ENCODE assay signal across 20 cellular contexts in genomic region chrX:13965531-13965930, GRCh38.
"Had no signal": no experiment of that assay in that cellular context is flagged by ENCODE, and none has a peak within 500 bp of the region (broad histone marks: within the 10 kb centered on the region; RNA-seq: fewer than 3 reads in every experiment).

No MANE protein-coding gene starts in this region.

- H3K9me3 ChIP-seq: gastrocnemius medialis, left ventricle myocardium inferior, suprapubic skin, upper lobe of left lung had no signal

- FAIRE-seq: keratinocyte, small intestine had no signal

- H3K4me1 ChIP-seq: gastrocnemius medialis, left ventricle myocardium inferior, suprapubic skin, upper lobe of left lung had no signal

- H3K36me3 Mint-ChIP-seq: memory B cell; naive thymus-derived CD8-positive, alpha-beta T cell had no signal

- H3K9me3 Mint-ChIP-seq: activated naive CD4-positive, alpha-beta T cell treated with anti-CD3 and anti-CD28 coated beads for 36 hours; activated T-helper 17 cell treated with anti-CD3 and anti-CD28 coated beads, Interleukin-2, amount 50 U/mL, for 72 hours; dendritic cell treated with granulocyte-macrophage colony-stimulating factor and Interleukin-4, amounts not matched to agents 40 ng/mL and 50 ng/mL, for 4 days; memory B cell; T-helper 2 cell treated with Interferon-gamma antibody and Interleukin-4, amounts not matched to agents 5 μg/mL and 100 μg/mL, for 36 hours had no signal

- DNase-seq: activated naive CD4-positive, alpha-beta T cell treated with anti-CD3 and anti-CD28 coated beads for 36 hours; activated T-cell treated with anti-CD3 and anti-CD28 coated beads for 4 hours; central memory CD4-positive, alpha-beta T cell; gastrocnemius medialis; left ventricle myocardium inferior; naive thymus-derived CD8-positive, alpha-beta T cell; SJCRH30; small intestine; stimulated activated CD4-positive, alpha-beta T cell treated with anti-CD3 and anti-CD28 coated beads, Interleukin-4, amount 100 ng/mL, for 24 hours; stimulated activated naive CD4-positive, alpha-beta T cell treated with Interleukin-2 at 50 U/mL for 16 hours; SW 1271; upper lobe of left lung had no signal

- H3K36me3 ChIP-seq: gastrocnemius medialis, left ventricle myocardium inferior, SJCRH30, suprapubic skin, upper lobe of left lung had no signal

- H3K4me3 ChIP-seq: gastrocnemius medialis, left ventricle myocardium inferior, SJCRH30, suprapubic skin, upper lobe of left lung had no signal

- H3K27me3 Mint-ChIP-seq: activated T-helper 17 cell treated with anti-CD3 and anti-CD28 coated beads, Interleukin-2, amount 50 U/mL, for 72 hours; dendritic cell treated with granulocyte-macrophage colony-stimulating factor and Interleukin-4, amounts not matched to agents 40 ng/mL and 50 ng/mL, for 4 days; memory B cell; naive thymus-derived CD8-positive, alpha-beta T cell had no signal

- H3K27ac Mint-ChIP-seq: activated naive CD4-positive, alpha-beta T cell treated with anti-CD3 and anti-CD28 coated beads for 36 hours; activated T-helper 17 cell treated with anti-CD3 and anti-CD28 coated beads, Interleukin-2, amount 50 U/mL, for 72 hours; dendritic cell treated with granulocyte-macrophage colony-stimulating factor and Interleukin-4, amounts not matched to agents 40 ng/mL and 50 ng/mL, for 4 days; memory B cell; naive thymus-derived CD8-positive, alpha-beta T cell; T-helper 2 cell treated with Interferon-gamma antibody and Interleukin-4, amounts not matched to agents 5 μg/mL and 100 μg/mL, for 36 hours had no signal

- H3K4me3 Mint-ChIP-seq: activated naive CD4-positive, alpha-beta T cell treated with anti-CD3 and anti-CD28 coated beads for 36 hours; activated T-helper 17 cell treated with anti-CD3 and anti-CD28 coated beads, Interleukin-2, amount 50 U/mL, for 72 hours; dendritic cell treated with granulocyte-macrophage colony-stimulating factor and Interleukin-4, amounts not matched to agents 40 ng/mL and 50 ng/mL, for 4 days; memory B cell; naive thymus-derived CD8-positive, alpha-beta T cell; T-helper 2 cell treated with Interferon-gamma antibody and Interleukin-4, amounts not matched to agents 5 μg/mL and 100 μg/mL, for 36 hours had no signal

- ATAC-seq: activated T-helper 17 cell treated with anti-CD3 and anti-CD28 coated beads, Interleukin-2, amount 50 U/mL, for 72 hours; gastrocnemius medialis; naive thymus-derived CD8-positive, alpha-beta T cell; right cardiac atrium had no signal

- H3K27ac ChIP-seq: epithelial cell of prostate, gastrocnemius medialis, SJCRH30, suprapubic skin, upper lobe of left lung had no signal

- H3K4me1 Mint-ChIP-seq: activated T-helper 17 cell treated with anti-CD3 and anti-CD28 coated beads, Interleukin-2, amount 50 U/mL, for 72 hours; memory B cell; naive thymus-derived CD8-positive, alpha-beta T cell had no signal

- H3K27me3 ChIP-seq: gastrocnemius medialis, SJCRH30, suprapubic skin, upper lobe of left lung had no signal
